ENCODE assay signal across 14 cellular contexts in genomic region chr19:33736158-33736557, GRCh38.
DNase-seq lines count a peak whose midpoint lies in the region; ATAC-seq and TF ChIP-seq lines count a peak whose summit lies in the region.
"Had no signal": no experiment of that assay in that cellular context is flagged by ENCODE, and none has a peak within 500 bp of the region (broad histone marks: within the 10 kb centered on the region; RNA-seq: fewer than 3 reads in every experiment).

No MANE protein-coding gene starts in this region.

- H3K27me3 Mint-ChIP-seq in natural killer cell treated with Interleukin-12 subunit alpha and Interleukin-12 subunit beta and Interleukin-15 and Interleukin-18, amount 100 ng/mL, for 72 hours, result peaks cover 0 to 5% of the 10 kb centered on the region in 2 donors
- H3K27me3 Mint-ChIP-seq in natural killer cell (ENCODE audit: low read depth in 2 of 2), result peaks cover 0 to 8% of the 10 kb centered on the region in 2 donors
- H3K27me3 Mint-ChIP-seq in WTC11 (ENCODE audit: low read depth), result no peaks in the 10 kb centered on the region; the same call in 1 of the 2 replicates
- H3K27me3 Mint-ChIP-seq in T-helper 2 cell treated with Interferon-gamma antibody and Interleukin-4, amounts not matched to agents 5 μg/mL and 100 μg/mL, for 36 hours (ENCODE audit: low read depth), result no peaks in the 10 kb centered on the region

- H3K4me3 Mint-ChIP-seq in natural killer cell treated with Interleukin-12 subunit alpha and Interleukin-12 subunit beta and Interleukin-15 and Interleukin-18, amount 100 ng/mL, for 72 hours, result no peak overlapping the region
- no peak overlapping the region for H3K4me3 Mint-ChIP-seq in natural killer cell
- no peak overlapping the region for H3K4me3 Mint-ChIP-seq in WTC11
- no peak overlapping the region for H3K4me3 Mint-ChIP-seq in T-helper 2 cell treated with Interferon-gamma antibody and Interleukin-4, amounts not matched to agents 5 μg/mL and 100 μg/mL, for 36 hours
- H3K4me3 Mint-ChIP-seq: CD4-positive, alpha-beta T cell had no signal

- no peaks in the 10 kb centered on the region for H3K36me3 Mint-ChIP-seq in natural killer cell treated with Interleukin-12 subunit alpha and Interleukin-12 subunit beta and Interleukin-15 and Interleukin-18, amount 100 ng/mL, for 72 hours
- H3K36me3 Mint-ChIP-seq in natural killer cell (no peaks in the 10 kb centered on the region), WTC11 (peaks cover 19% of the 10 kb centered on the region)
- no peaks in the 10 kb centered on the region for H3K36me3 Mint-ChIP-seq in T-helper 2 cell treated with Interferon-gamma antibody and Interleukin-4, amounts not matched to agents 5 μg/mL and 100 μg/mL, for 36 hours (ENCODE audit: low read depth)

- no peak overlapping the region for H3K27ac Mint-ChIP-seq in natural killer cell treated with Interleukin-12 subunit alpha and Interleukin-12 subunit beta and Interleukin-15 and Interleukin-18, amount 100 ng/mL, for 72 hours
- H3K27ac Mint-ChIP-seq in natural killer cell, result no peak overlapping the region
- peak overlapping the region; percentile 68; the same call in 1 of the 2 replicates for H3K27ac Mint-ChIP-seq in WTC11
- H3K27ac Mint-ChIP-seq in T-helper 2 cell treated with Interferon-gamma antibody and Interleukin-4, amounts not matched to agents 5 μg/mL and 100 μg/mL, for 36 hours, result no peak overlapping the region
- H3K27ac Mint-ChIP-seq: CD4-positive, alpha-beta T cell had no signal

- intact Hi-C loops in natural killer cell (cut with micrococcal nuclease), result no loop called here
- intact Hi-C loops in posterior vena cava (cut with DNase I), result no loop called here

- POLR2A ChIA-PET in WTC11 (lab: Charles Lee), result no interaction called here

- peak; percentile 38 for DNase-seq in natural killer cell treated with Interleukin-12 subunit alpha and Interleukin-12 subunit beta and Interleukin-15 and Interleukin-18, amount 100 ng/mL, for 72 hours (ENCODE audit: low spot score)
- DNase-seq in natural killer cell (no peak), WTC11 (ENCODE audit: low spot score) (no peak), posterior vena cava (ENCODE audit: low spot score) (peak; percentile 38)
- no peak for DNase-seq in activated CD8-positive, alpha-beta memory T cell treated with anti-CD3 and anti-CD28 coated beads, Interleukin-2, amount 50 U/mL, for 48 hours
- DNase-seq in T-helper 2 cell treated with Interferon-gamma antibody and Interleukin-4, amounts not matched to agents 5 μg/mL and 100 μg/mL, for 36 hours (ENCODE audit: low spot score), result no peak
- DNase-seq: ACHN; Caco-2; CD4-positive, alpha-beta T cell; DMS153; DMS79; GDM1; GOT3 had no signal

- H3K4me1 Mint-ChIP-seq in natural killer cell treated with Interleukin-12 subunit alpha and Interleukin-12 subunit beta and Interleukin-15 and Interleukin-18, amount 100 ng/mL, for 72 hours (ENCODE audit: low read depth in 2 of 2), result no peaks in the 10 kb centered on the region
- H3K4me1 Mint-ChIP-seq in natural killer cell (no peaks in the 10 kb centered on the region), WTC11 (peaks cover 18% of the 10 kb centered on the region)
- no peaks in the 10 kb centered on the region for H3K4me1 Mint-ChIP-seq in T-helper 2 cell treated with Interferon-gamma antibody and Interleukin-4, amounts not matched to agents 5 μg/mL and 100 μg/mL, for 36 hours (ENCODE audit: low read depth)

- no peak for TF ChIP-seq CTCF in natural killer cell (IDR thresholded peaks at IDR 0.05)
- TF ChIP-seq CTCF in WTC11 (IDR thresholded peaks at IDR 0.05), result no peak

- CTCF ChIA-PET in WTC11 (lab: Charles Lee), result interaction anchor here (1.2 to 1.3 kb wide), 3 partner anchors 12 to 306 kb away, joined by 3 to 8 read pairs (median 4); no protein-coding TSS in a partner anchor

- H3K9me3 Mint-ChIP-seq in natural killer cell treated with Interleukin-12 subunit alpha and Interleukin-12 subunit beta and Interleukin-15 and Interleukin-18, amount 100 ng/mL, for 72 hours, result no peaks in the 10 kb centered on the region
- H3K9me3 Mint-ChIP-seq in natural killer cell (no peaks in the 10 kb centered on the region), WTC11 (peaks cover 16% of the 10 kb centered on the region)
- no peaks in the 10 kb centered on the region for H3K9me3 Mint-ChIP-seq in T-helper 2 cell treated with Interferon-gamma antibody and Interleukin-4, amounts not matched to agents 5 μg/mL and 100 μg/mL, for 36 hours
- H3K9me3 Mint-ChIP-seq: CD4-positive, alpha-beta T cell had no signal

- peak in 1 of 2 donors; percentile 16 for ATAC-seq in natural killer cell treated with Interleukin-12 subunit alpha and Interleukin-12 subunit beta and Interleukin-15 and Interleukin-18, amount 100 ng/mL, for 72 hours
- no peak for ATAC-seq in natural killer cell
- ATAC-seq in WTC11, result peak; percentile 65
- ATAC-seq in GM21360 (IDR thresholded peaks at IDR 0.05; ENCODE audit: unreplicated experiment), result no peak

TF ChIP-seq in WTC11, 78 proteins besides CTCF, POLR2A, EP300 and RAD21:
- no peak for TF ChIP-seq ZNF219 (CRISPR knock-in tag; IDR thresholded peaks at IDR 0.05; ENCODE audit: borderline replicate concordance)
- TF ChIP-seq, protein P1, sequence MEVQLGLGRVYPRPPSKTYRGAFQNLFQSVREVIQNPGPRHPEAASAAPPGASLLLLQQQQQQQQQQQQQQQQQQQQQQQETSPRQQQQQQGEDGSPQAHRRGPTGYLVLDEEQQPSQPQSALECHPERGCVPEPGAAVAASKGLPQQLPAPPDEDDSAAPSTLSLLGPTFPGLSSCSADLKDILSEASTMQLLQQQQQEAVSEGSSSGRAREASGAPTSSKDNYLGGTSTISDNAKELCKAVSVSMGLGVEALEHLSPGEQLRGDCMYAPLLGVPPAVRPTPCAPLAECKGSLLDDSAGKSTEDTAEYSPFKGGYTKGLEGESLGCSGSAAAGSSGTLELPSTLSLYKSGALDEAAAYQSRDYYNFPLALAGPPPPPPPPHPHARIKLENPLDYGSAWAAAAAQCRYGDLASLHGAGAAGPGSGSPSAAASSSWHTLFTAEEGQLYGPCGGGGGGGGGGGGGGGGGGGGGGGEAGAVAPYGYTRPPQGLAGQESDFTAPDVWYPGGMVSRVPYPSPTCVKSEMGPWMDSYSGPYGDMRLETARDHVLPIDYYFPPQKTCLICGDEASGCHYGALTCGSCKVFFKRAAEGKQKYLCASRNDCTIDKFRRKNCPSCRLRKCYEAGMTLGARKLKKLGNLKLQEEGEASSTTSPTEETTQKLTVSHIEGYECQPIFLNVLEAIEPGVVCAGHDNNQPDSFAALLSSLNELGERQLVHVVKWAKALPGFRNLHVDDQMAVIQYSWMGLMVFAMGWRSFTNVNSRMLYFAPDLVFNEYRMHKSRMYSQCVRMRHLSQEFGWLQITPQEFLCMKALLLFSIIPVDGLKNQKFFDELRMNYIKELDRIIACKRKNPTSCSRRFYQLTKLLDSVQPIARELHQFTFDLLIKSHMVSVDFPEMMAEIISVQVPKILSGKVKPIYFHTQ (CRISPR knock-in tag; IDR thresholded peaks at IDR 0.05), result no peak
- TF ChIP-seq CREM (CRISPR knock-in tag; IDR thresholded peaks at IDR 0.05), result no peak
- TF ChIP-seq STAT6 (CRISPR knock-in tag; conservative IDR thresholded peaks at IDR 0.05; ENCODE audit: low read depth), result no peak
- no peak for TF ChIP-seq GABPB1 (CRISPR knock-in tag; IDR thresholded peaks at IDR 0.05)
- no peak for TF ChIP-seq ZNF317 (CRISPR knock-in tag; IDR thresholded peaks at IDR 0.05; ENCODE audit: borderline replicate concordance, low read depth)
- no peak for TF ChIP-seq JAZF1 (CRISPR knock-in tag; IDR thresholded peaks at IDR 0.05)
- no peak for TF ChIP-seq USF2 (CRISPR knock-in tag; IDR thresholded peaks at IDR 0.05)
- no peak for TF ChIP-seq FOXK1 (CRISPR knock-in tag; IDR thresholded peaks at IDR 0.05)

Comparison
In these comparisons a context has a peak if more than half of its experiments do, and no peak if none do; other contexts are left out.
1. DNase-seq: peak in natural killer cell treated with Interleukin-12 subunit alpha and Interleukin-12 subunit beta and Interleukin-15 and Interleukin-18, amount 100 ng/mL, for 72 hours (single experiment) and posterior vena cava (single experiment); none in natural killer cell (single experiment), WTC11 (single experiment), activated CD8-positive, alpha-beta memory T cell treated with anti-CD3 and anti-CD28 coated beads, Interleukin-2, amount 50 U/mL, for 48 hours (single experiment) and T-helper 2 cell treated with Interferon-gamma antibody and Interleukin-4, amounts not matched to agents 5 μg/mL and 100 μg/mL, for 36 hours (single experiment).